In the genomic region with DNA sequence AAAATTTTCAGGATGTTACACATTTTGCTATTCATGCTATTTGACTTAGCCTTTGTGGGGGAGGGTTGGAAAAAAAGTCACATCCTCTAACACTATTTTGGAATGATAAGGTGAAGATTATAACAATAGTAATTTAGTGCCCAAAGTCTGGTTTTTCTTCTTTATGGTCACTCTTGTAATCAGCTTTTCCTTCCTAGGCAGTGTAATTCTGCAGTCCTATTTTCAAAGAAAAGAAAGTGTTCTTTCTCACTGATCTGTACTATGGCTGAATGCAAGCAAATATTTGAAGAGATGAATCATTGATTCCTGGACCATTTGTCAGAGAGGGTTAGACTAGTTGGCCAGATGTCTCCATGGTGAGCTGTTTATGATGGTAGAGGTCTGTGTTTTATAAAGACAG, we compare ENCODE assay signal across 1 cellular context.
TF ChIP-seq lines count a peak whose summit lies in the region.

No MANE protein-coding gene starts in this region.

TF ChIP-seq in HepG2, 621 proteins besides CTCF, POLR2A, EP300 and RAD21 (continued from another document and continues in another):
- TF ChIP-seq, protein P1, sequence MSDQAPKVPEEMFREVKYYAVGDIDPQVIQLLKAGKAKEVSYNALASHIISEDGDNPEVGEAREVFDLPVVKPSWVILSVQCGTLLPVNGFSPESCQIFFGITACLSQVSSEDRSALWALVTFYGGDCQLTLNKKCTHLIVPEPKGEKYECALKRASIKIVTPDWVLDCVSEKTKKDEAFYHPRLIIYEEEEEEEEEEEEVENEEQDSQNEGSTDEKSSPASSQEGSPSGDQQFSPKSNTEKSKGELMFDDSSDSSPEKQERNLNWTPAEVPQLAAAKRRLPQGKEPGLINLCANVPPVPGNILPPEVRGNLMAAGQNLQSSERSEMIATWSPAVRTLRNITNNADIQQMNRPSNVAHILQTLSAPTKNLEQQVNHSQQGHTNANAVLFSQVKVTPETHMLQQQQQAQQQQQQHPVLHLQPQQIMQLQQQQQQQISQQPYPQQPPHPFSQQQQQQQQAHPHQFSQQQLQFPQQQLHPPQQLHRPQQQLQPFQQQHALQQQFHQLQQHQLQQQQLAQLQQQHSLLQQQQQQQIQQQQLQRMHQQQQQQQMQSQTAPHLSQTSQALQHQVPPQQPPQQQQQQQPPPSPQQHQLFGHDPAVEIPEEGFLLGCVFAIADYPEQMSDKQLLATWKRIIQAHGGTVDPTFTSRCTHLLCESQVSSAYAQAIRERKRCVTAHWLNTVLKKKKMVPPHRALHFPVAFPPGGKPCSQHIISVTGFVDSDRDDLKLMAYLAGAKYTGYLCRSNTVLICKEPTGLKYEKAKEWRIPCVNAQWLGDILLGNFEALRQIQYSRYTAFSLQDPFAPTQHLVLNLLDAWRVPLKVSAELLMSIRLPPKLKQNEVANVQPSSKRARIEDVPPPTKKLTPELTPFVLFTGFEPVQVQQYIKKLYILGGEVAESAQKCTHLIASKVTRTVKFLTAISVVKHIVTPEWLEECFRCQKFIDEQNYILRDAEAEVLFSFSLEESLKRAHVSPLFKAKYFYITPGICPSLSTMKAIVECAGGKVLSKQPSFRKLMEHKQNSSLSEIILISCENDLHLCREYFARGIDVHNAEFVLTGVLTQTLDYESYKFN (CRISPR knock-in tag; conservative IDR thresholded peaks at IDR 0.05): peak; percentile 88
- TF ChIP-seq PHF21A (CRISPR knock-in tag; IDR thresholded peaks at IDR 0.05) (0 out of 2 replicates have a peak, but pooled peaks have one; percentile 39), MXD4 (CRISPR knock-in tag; IDR thresholded peaks at IDR 0.05) (0 out of 2 replicates have a peak, but pooled peaks have one; percentile 51), TP53 (CRISPR knock-in tag; conservative IDR thresholded peaks at IDR 0.05) (no peak), NRL (CRISPR knock-in tag; IDR thresholded peaks at IDR 0.05; ENCODE audit: borderline replicate concordance) (no peak), KLF11 (CRISPR knock-in tag; IDR thresholded peaks at IDR 0.05) (peak; percentile 69; the same call in 1 of the 2 replicates), HOXD1 (CRISPR knock-in tag; IDR thresholded peaks at IDR 0.05) (no peak), ZNF44 (CRISPR knock-in tag; IDR thresholded peaks at IDR 0.05) (no peak), MEF2D (CRISPR knock-in tag; IDR thresholded peaks at IDR 0.05) (peak; percentile 44; the same call in 1 of the 2 replicates), ZNF558 (CRISPR knock-in tag; IDR thresholded peaks at IDR 0.05; ENCODE audit: borderline replicate concordance) (no peak), ZNF230 (CRISPR knock-in tag; IDR thresholded peaks at IDR 0.05) (no peak), HOXA7 (CRISPR knock-in tag; IDR thresholded peaks at IDR 0.05) (no peak), CBFB (CRISPR knock-in tag; IDR thresholded peaks at IDR 0.05) (no peak), ZNF451 (CRISPR knock-in tag; IDR thresholded peaks at IDR 0.05) (no peak), YY1 (IDR thresholded peaks at IDR 0.05; ENCODE audit: insufficient read depth, insufficient replicate concordance, low read depth, low read length) (no peak), ZNF607 (CRISPR knock-in tag; IDR thresholded peaks at IDR 0.05; ENCODE audit: borderline replicate concordance) (no peak), MXI1 (IDR thresholded peaks at IDR 0.05; ENCODE audit: borderline replicate concordance, low read depth, low read length) (peak; percentile 55; the same call in 1 of the 3 replicates), PCBP1 (IDR thresholded peaks at IDR 0.05; ENCODE audit: borderline replicate concordance, low read depth, low read length) (no peak), ZNF598 (CRISPR knock-in tag; IDR thresholded peaks at IDR 0.05; ENCODE audit: borderline replicate concordance) (no peak), ZBTB7A (CRISPR knock-in tag; IDR thresholded peaks at IDR 0.05) (no peak), YEATS2 (CRISPR knock-in tag; IDR thresholded peaks at IDR 0.05; ENCODE audit: borderline replicate concordance) (no peak; the same call in 1 of the 2 replicates), SMARCE1 (IDR thresholded peaks at IDR 0.05; ENCODE audit: borderline replicate concordance) (peak; percentile 84; the same call in 1 of the 2 replicates), MTA1 (CRISPR knock-in tag; IDR thresholded peaks at IDR 0.05; ENCODE audit: borderline replicate concordance) (no peak), ZNF446 (CRISPR knock-in tag; IDR thresholded peaks at IDR 0.05) (no peak), ASH2L (IDR thresholded peaks at IDR 0.05; ENCODE audit: insufficient read length, low read depth, low read length) (peak; percentile 24), ZNF788 (CRISPR knock-in tag; IDR thresholded peaks at IDR 0.05; ENCODE audit: borderline replicate concordance) (no peak), U2AF1 (optimal IDR thresholded peaks at IDR 0.05; ENCODE audit: low read depth, low read length) (no peak), ZNF331 (CRISPR knock-in tag; IDR thresholded peaks at IDR 0.05) (0 out of 2 replicates have a peak, but pooled peaks have one; percentile 53), KMT2B (CRISPR knock-in tag; IDR thresholded peaks at IDR 0.05) (no peak), ZNF556 (CRISPR knock-in tag; IDR thresholded peaks at IDR 0.05; ENCODE audit: borderline replicate concordance) (no peak), XBP1 (CRISPR knock-in tag; IDR thresholded peaks at IDR 0.05) (no peak)
- TF ChIP-seq, protein P2, sequence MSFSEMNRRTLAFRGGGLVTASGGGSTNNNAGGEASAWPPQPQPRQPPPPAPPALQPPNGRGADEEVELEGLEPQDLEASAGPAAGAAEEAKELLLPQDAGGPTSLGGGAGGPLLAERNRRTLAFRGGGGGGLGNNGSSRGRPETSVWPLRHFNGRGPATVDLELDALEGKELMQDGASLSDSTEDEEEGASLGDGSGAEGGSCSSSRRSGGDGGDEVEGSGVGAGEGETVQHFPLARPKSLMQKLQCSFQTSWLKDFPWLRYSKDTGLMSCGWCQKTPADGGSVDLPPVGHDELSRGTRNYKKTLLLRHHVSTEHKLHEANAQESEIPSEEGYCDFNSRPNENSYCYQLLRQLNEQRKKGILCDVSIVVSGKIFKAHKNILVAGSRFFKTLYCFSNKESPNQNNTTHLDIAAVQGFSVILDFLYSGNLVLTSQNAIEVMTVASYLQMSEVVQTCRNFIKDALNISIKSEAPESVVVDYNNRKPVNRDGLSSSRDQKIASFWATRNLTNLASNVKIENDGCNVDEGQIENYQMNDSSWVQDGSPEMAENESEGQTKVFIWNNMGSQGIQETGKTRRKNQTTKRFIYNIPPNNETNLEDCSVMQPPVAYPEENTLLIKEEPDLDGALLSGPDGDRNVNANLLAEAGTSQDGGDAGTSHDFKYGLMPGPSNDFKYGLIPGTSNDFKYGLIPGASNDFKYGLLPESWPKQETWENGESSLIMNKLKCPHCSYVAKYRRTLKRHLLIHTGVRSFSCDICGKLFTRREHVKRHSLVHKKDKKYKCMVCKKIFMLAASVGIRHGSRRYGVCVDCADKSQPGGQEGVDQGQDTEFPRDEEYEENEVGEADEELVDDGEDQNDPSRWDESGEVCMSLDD (CRISPR knock-in tag; IDR thresholded peaks at IDR 0.05; ENCODE audit: borderline replicate concordance): no peak
- TF ChIP-seq, protein P3, sequence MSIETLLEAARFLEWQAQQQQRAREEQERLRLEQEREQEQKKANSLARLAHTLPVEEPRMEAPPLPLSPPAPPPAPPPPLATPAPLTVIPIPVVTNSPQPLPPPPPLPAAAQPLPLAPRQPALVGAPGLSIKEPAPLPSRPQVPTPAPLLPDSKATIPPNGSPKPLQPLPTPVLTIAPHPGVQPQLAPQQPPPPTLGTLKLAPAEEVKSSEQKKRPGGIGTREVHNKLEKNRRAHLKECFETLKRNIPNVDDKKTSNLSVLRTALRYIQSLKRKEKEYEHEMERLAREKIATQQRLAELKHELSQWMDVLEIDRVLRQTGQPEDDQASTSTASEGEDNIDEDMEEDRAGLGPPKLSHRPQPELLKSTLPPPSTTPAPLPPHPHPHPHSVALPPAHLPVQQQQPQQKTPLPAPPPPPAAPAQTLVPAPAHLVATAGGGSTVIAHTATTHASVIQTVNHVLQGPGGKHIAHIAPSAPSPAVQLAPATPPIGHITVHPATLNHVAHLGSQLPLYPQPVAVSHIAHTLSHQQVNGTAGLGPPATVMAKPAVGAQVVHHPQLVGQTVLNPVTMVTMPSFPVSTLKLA (IDR thresholded peaks at IDR 0.05): no peak
- TF ChIP-seq, protein P4, sequence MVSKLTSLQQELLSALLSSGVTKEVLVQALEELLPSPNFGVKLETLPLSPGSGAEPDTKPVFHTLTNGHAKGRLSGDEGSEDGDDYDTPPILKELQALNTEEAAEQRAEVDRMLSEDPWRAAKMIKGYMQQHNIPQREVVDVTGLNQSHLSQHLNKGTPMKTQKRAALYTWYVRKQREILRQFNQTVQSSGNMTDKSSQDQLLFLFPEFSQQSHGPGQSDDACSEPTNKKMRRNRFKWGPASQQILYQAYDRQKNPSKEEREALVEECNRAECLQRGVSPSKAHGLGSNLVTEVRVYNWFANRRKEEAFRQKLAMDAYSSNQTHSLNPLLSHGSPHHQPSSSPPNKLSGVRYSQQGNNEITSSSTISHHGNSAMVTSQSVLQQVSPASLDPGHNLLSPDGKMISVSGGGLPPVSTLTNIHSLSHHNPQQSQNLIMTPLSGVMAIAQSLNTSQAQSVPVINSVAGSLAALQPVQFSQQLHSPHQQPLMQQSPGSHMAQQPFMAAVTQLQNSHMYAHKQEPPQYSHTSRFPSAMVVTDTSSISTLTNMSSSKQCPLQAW (CRISPR knock-in tag; IDR thresholded peaks at IDR 0.05): no peak
- TF ChIP-seq, protein P5, sequence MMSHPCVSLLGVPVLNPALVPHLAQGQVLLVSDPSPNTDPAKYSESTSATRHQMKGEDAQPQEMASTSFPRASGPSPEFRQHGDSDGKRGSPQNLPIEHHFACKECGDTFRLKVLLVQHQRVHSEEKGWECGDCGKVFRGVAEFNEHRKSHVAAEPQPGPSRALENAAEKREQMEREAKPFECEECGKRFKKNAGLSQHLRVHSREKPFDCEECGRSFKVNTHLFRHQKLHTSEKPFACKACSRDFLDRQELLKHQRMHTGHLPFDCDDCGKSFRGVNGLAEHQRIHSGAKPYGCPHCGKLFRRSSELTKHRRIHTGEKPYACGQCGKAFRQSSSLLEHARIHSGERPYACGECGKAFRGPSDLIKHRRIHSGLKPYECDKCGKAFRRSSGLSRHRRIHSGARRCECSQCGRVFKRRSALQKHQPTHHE (CRISPR knock-in tag; IDR thresholded peaks at IDR 0.05; ENCODE audit: borderline replicate concordance): no peak
- TF ChIP-seq, protein P6, sequence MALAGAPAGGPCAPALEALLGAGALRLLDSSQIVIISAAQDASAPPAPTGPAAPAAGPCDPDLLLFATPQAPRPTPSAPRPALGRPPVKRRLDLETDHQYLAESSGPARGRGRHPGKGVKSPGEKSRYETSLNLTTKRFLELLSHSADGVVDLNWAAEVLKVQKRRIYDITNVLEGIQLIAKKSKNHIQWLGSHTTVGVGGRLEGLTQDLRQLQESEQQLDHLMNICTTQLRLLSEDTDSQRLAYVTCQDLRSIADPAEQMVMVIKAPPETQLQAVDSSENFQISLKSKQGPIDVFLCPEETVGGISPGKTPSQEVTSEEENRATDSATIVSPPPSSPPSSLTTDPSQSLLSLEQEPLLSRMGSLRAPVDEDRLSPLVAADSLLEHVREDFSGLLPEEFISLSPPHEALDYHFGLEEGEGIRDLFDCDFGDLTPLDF (CRISPR knock-in tag; IDR thresholded peaks at IDR 0.05): no peak
- TF ChIP-seq, protein P7, sequence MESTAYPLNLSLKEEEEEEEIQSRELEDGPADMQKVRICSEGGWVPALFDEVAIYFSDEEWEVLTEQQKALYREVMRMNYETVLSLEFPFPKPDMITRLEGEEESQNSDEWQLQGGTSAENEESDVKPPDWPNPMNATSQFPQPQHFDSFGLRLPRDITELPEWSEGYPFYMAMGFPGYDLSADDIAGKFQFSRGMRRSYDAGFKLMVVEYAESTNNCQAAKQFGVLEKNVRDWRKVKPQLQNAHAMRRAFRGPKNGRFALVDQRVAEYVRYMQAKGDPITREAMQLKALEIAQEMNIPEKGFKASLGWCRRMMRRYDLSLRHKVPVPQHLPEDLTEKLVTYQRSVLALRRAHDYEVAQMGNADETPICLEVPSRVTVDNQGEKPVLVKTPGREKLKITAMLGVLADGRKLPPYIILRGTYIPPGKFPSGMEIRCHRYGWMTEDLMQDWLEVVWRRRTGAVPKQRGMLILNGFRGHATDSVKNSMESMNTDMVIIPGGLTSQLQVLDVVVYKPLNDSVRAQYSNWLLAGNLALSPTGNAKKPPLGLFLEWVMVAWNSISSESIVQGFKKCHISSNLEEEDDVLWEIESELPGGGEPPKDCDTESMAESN (CRISPR knock-in tag; conservative IDR thresholded peaks at IDR 0.05): no peak
- TF ChIP-seq, protein P8, sequence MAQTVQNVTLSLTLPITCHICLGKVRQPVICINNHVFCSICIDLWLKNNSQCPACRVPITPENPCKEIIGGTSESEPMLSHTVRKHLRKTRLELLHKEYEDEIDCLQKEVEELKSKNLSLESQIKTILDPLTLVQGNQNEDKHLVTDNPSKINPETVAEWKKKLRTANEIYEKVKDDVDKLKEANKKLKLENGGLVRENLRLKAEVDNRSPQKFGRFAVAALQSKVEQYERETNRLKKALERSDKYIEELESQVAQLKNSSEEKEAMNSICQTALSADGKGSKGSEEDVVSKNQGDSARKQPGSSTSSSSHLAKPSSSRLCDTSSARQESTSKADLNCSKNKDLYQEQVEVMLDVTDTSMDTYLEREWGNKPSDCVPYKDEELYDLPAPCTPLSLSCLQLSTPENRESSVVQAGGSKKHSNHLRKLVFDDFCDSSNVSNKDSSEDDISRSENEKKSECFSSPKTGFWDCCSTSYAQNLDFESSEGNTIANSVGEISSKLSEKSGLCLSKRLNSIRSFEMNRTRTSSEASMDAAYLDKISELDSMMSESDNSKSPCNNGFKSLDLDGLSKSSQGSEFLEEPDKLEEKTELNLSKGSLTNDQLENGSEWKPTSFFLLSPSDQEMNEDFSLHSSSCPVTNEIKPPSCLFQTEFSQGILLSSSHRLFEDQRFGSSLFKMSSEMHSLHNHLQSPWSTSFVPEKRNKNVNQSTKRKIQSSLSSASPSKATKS (CRISPR knock-in tag; IDR thresholded peaks at IDR 0.05): no peak
- TF ChIP-seq, protein P9, sequence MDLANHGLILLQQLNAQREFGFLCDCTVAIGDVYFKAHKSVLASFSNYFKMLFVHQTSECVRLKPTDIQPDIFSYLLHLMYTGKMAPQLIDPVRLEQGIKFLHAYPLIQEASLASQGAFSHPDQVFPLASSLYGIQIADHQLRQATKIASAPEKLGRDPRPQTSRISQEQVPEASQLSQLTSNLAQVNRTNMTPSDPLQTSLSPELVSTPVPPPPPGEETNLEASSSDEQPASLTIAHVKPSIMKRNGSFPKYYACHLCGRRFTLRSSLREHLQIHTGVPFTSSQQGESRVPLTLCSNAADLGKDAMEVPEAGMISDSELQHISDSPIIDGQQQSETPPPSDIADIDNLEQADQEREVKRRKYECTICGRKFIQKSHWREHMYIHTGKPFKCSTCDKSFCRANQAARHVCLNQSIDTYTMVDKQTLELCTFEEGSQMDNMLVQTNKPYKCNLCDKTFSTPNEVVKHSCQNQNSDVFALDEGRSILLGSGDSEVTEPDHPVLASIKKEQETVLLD (CRISPR knock-in tag; IDR thresholded peaks at IDR 0.05; ENCODE audit: low read depth): no peak
